In genomic region chr18:48920408-48921038, GRCh38 we compare ENCODE assay signal across 14 cellular contexts. TPM values are rescaled to one million over a fixed set of nuclear protein-coding genes. Genes with fewer than 3 reads are reported as not detected.
DNase-seq lines count a peak whose midpoint lies in the region; ATAC-seq and TF ChIP-seq lines count a peak whose summit lies in the region.
"Had no signal": no experiment of that assay in that cellular context is flagged by ENCODE, and none has a peak within 500 bp of the region (broad histone marks: within the 10 kb centered on the region; RNA-seq: fewer than 3 reads in every experiment).

No MANE protein-coding gene starts in this region.

- TF ChIP-seq CTCF in left ventricle myocardium inferior (IDR thresholded peaks at IDR 0.05; ENCODE audit: borderline replicate concordance) (no peak), vagina (IDR thresholded peaks at IDR 0.05) (no peak)

- H3K4me1 ChIP-seq in left ventricle myocardium inferior (peaks cover 60% of the 10 kb centered on the region), muscle layer of duodenum (ENCODE audit: control insufficient read depth in 1 of 2, insufficient read depth in 2 of 2, low read length in 2 of 2) (peaks cover 21 to 42% of the 10 kb centered on the region in 2 donors), vagina (peaks cover 66% of the 10 kb centered on the region)

- peak overlapping the region; percentile 25 for H3K4me3 Mint-ChIP-seq in central memory CD8-positive, alpha-beta T cell
- no peak overlapping the region for H3K4me3 Mint-ChIP-seq in stimulated activated naive B cell treated with anti-CD40 and anti-IgM and Interleukin-4, amounts not matched to agents 10 μg/mL and 1 μg/mL and 100 μg/mL, for 72 hours

- peaks cover 62% of the 10 kb centered on the region for H3K4me1 Mint-ChIP-seq in central memory CD8-positive, alpha-beta T cell
- H3K4me1 Mint-ChIP-seq in stimulated activated naive B cell treated with anti-CD40 and anti-IgM and Interleukin-4, amounts not matched to agents 10 μg/mL and 1 μg/mL and 100 μg/mL, for 72 hours, result peaks cover 49 to 58% of the 10 kb centered on the region in 2 donors

- H3K27ac ChIP-seq in left ventricle myocardium inferior (replicated peaks) (no peak overlapping the region), muscle layer of duodenum (ENCODE audit: low read length) (peak overlapping the region; percentile 34), vagina (peak overlapping the region; percentile 27)

- ATAC-seq in left cardiac atrium (peak in 1 of 2 donors; percentile 9), HG03378 (IDR thresholded peaks at IDR 0.05; ENCODE audit: unreplicated experiment) (no peak)
- ATAC-seq in central memory CD8-positive, alpha-beta T cell (replicated peaks; ENCODE audit: extremely low read depth, poor library complexity, severe bottlenecking), result no peak
- ATAC-seq in stimulated activated naive B cell treated with anti-CD40 and anti-IgM and Interleukin-4, amounts not matched to agents 10 μg/mL and 1 μg/mL and 100 μg/mL, for 72 hours (replicated peaks), result no peak

- intact Hi-C loops in left cardiac atrium (cut with DNase I), result loop anchor here in 1 of 2 donors (10.0 kb wide), 1 partner anchor 66 kb away; no protein-coding TSS in a partner anchor
- intact Hi-C loops in left ventricle myocardium inferior (cut with micrococcal nuclease), result no loop called here
- intact Hi-C loops in vagina (cut with DNase I), result no loop called here

- no peak overlapping the region for H3K4me3 ChIP-seq in left ventricle myocardium inferior
- no peak overlapping the region for H3K4me3 ChIP-seq in muscle layer of duodenum (ENCODE audit: low read depth in 1 of 2, low read length in 2 of 2)
- no peak overlapping the region for H3K4me3 ChIP-seq in vagina
- H3K4me3 ChIP-seq: upper lobe of left lung had no signal

- H3K27ac Mint-ChIP-seq in central memory CD8-positive, alpha-beta T cell (ENCODE audit: low read depth), result peak overlapping the region; percentile 96
- H3K27ac Mint-ChIP-seq in stimulated activated naive B cell treated with anti-CD40 and anti-IgM and Interleukin-4, amounts not matched to agents 10 μg/mL and 1 μg/mL and 100 μg/mL, for 72 hours, result no peak overlapping the region

- peaks cover 55% of the 10 kb centered on the region for H3K36me3 Mint-ChIP-seq in central memory CD8-positive, alpha-beta T cell (ENCODE audit: insufficient read depth)
- peaks cover 36 to 50% of the 10 kb centered on the region in 2 donors for H3K36me3 Mint-ChIP-seq in stimulated activated naive B cell treated with anti-CD40 and anti-IgM and Interleukin-4, amounts not matched to agents 10 μg/mL and 1 μg/mL and 100 μg/mL, for 72 hours

- no peak for TF ChIP-seq POLR2A in vagina (IDR thresholded peaks at IDR 0.05)

- no peaks in the 10 kb centered on the region for H3K9me3 ChIP-seq in left ventricle myocardium inferior (replicated peaks)
- no peaks in the 10 kb centered on the region for H3K9me3 ChIP-seq in muscle layer of duodenum (ENCODE audit: control insufficient read depth in 1 of 2, low read length in 2 of 2)
- no peaks in the 10 kb centered on the region for H3K9me3 ChIP-seq in vagina
- H3K9me3 ChIP-seq: upper lobe of left lung had no signal

- H3K27me3 ChIP-seq in left ventricle myocardium inferior (ENCODE audit: low read depth), result no peaks in the 10 kb centered on the region
- no peaks in the 10 kb centered on the region for H3K27me3 ChIP-seq in muscle layer of duodenum (ENCODE audit: low read depth, low read length)
- no peaks in the 10 kb centered on the region for H3K27me3 ChIP-seq in vagina
- H3K27me3 ChIP-seq: upper lobe of left lung had no signal

- H3K27me3 Mint-ChIP-seq in central memory CD8-positive, alpha-beta T cell, result no peaks in the 10 kb centered on the region
- no peaks in the 10 kb centered on the region for H3K27me3 Mint-ChIP-seq in stimulated activated naive B cell treated with anti-CD40 and anti-IgM and Interleukin-4, amounts not matched to agents 10 μg/mL and 1 μg/mL and 100 μg/mL, for 72 hours

- no peaks in the 10 kb centered on the region for H3K9me3 Mint-ChIP-seq in central memory CD8-positive, alpha-beta T cell
- H3K9me3 Mint-ChIP-seq in stimulated activated naive B cell treated with anti-CD40 and anti-IgM and Interleukin-4, amounts not matched to agents 10 μg/mL and 1 μg/mL and 100 μg/mL, for 72 hours, result no peaks in the 10 kb centered on the region

- DNase-seq in left cardiac atrium (peak; percentile 20), left ventricle myocardium inferior (no peak), vagina (ENCODE audit: extremely low spot score in 2 of 2) (peak in 1 of 2 donors; percentile 79), GM19238 (ENCODE audit: insufficient read length, low spot score) (no peak)
- DNase-seq in central memory CD8-positive, alpha-beta T cell (ENCODE audit: low spot score in 2 of 2), result no peak
- DNase-seq in stimulated activated naive B cell treated with anti-CD40 and anti-IgM and Interleukin-4, amounts not matched to agents 10 μg/mL and 1 μg/mL and 100 μg/mL, for 72 hours, result no peak
- DNase-seq: effector memory CD4-positive, alpha-beta T cell; Karpas-422; kidney glomerular epithelial cell; NCI-H187; NCI-H748 treated with DMSO at 0.1 percent for 48 hours; upper lobe of left lung had no signal

- H3K36me3 ChIP-seq in left ventricle myocardium inferior (peaks cover 20% of the 10 kb centered on the region), muscle layer of duodenum (ENCODE audit: control insufficient read depth in 1 of 2, insufficient read depth in 2 of 2, low read length in 2 of 2) (peaks cover 8 to 16% of the 10 kb centered on the region in 2 donors), vagina (peaks cover 0 to 15% of the 10 kb centered on the region in 2 donors)

RNA-seq across cellular contexts. Expression of gene SMAD7, which starts 30.2 kb away (rescaled TPM):
- total RNA-seq in left cardiac atrium (10 to 100 TPM; 17.1 to 49.0 TPM), left ventricle myocardium inferior (19.3 TPM), vagina (34.1 TPM)
